In genomic region chr3:128969993-128970740, GRCh38 we compare ENCODE assay signal across 8 cellular contexts. TPM values are rescaled to one million over a fixed set of nuclear protein-coding genes. Genes with fewer than 3 reads are reported as not detected.
A peak's percentile ranks its signal among the peaks of the same experiment; 100 is the strongest.
DNase-seq lines count a peak whose midpoint lies in the region; ATAC-seq and TF ChIP-seq lines count a peak whose summit lies in the region.

No MANE protein-coding gene starts in this region.

- TF ChIP-seq CTCF in A673 (conservative IDR thresholded peaks at IDR 0.05; ENCODE audit: low read depth, low read length), result peak; percentile 97

- H3K27me3 ChIP-seq in A673 (replicated peaks; ENCODE audit: insufficient read depth, low read depth, low read length, poor library complexity) (no peaks in the 10 kb centered on the region), muscle layer of duodenum (ENCODE audit: low read depth, low read length) (no peaks in the 10 kb centered on the region)

- H3K4me1 ChIP-seq in A673 (ENCODE audit: insufficient read depth, low read length, poor library complexity, severe bottlenecking), result no peaks in the 10 kb centered on the region
- peaks cover 0 to 16% of the 10 kb centered on the region in 2 donors for H3K4me1 ChIP-seq in muscle layer of duodenum (ENCODE audit: control insufficient read depth in 1 of 2, insufficient read depth in 2 of 2, low read length in 2 of 2)

- no peaks in the 10 kb centered on the region for H3K9me3 ChIP-seq in A673 (ENCODE audit: low read depth, low read length, poor library complexity, severe bottlenecking)
- H3K9me3 ChIP-seq in muscle layer of duodenum (ENCODE audit: control insufficient read depth in 1 of 2, low read length in 2 of 2), result no peaks in the 10 kb centered on the region

- peak; percentile 66 for ATAC-seq in stimulated activated naive CD8-positive, alpha-beta T cell treated with anti-CD3 and anti-CD28 coated beads, Interleukin-15, amount 100 ng/mL, for 72 hours
- no peak for ATAC-seq in GM21381 (IDR thresholded peaks at IDR 0.05; ENCODE audit: unreplicated experiment)

- CTCF ChIA-PET in A673 (lab: Charles Lee), result interaction anchor here (0.6 to 2.8 kb wide), 20 partner anchors 14 to 470 kb away, joined by 3 to 35 read pairs (median 4); partner anchors contain the start of genes CFAP92, EFCAB12, IFT122 and MBD4

- H3K4me1 Mint-ChIP-seq in stimulated activated naive CD8-positive, alpha-beta T cell treated with anti-CD3 and anti-CD28 coated beads, Interleukin-15, amount 100 ng/mL, for 72 hours, result no peaks in the 10 kb centered on the region

- POLR2A ChIA-PET in A673 (lab: Charles Lee; ENCODE audit: low non-redundant PET), result interaction anchor here (0.6 kb wide), 1 partner anchor 134 kb away, joined by 5 read pairs; no protein-coding TSS in a partner anchor

- H3K4me3 ChIP-seq in A673 (ENCODE audit: low read depth, low read length, poor library complexity, severe bottlenecking) (no peak overlapping the region), muscle layer of duodenum (ENCODE audit: low read depth in 1 of 2, low read length in 2 of 2) (no peak overlapping the region)

- H3K36me3 ChIP-seq in A673 (ENCODE audit: insufficient read depth, low read length, poor library complexity, severe bottlenecking) (no peaks in the 10 kb centered on the region), muscle layer of duodenum (ENCODE audit: control insufficient read depth in 1 of 2, insufficient read depth in 2 of 2, low read length in 2 of 2) (no peaks in the 10 kb centered on the region)

- intact Hi-C loops in A673 (cut with micrococcal nuclease; ENCODE audit: unreplicated experiment), result loop anchor here (1.0 to 10.0 kb wide), 2 partner anchors 125 to 275 kb away; no protein-coding TSS in a partner anchor

- no TSS peak for BruUV-seq in A673 (replicated peaks; lab: Mats Ljungman, UMichigan)

- DNase-seq in A673 (ENCODE audit: low spot score) (peak; percentile 69), GM19238 (ENCODE audit: insufficient read length, low spot score) (peak; percentile 34), NCI-H69 (lab: John Stamatoyannopoulos, UW) (peak; percentile 44)
- DNase-seq in activated CD4-positive, alpha-beta T cell treated with anti-CD3 and anti-CD28 coated beads, Interleukin-2, amount 50 U/mL, for 24 hours (ENCODE audit: low read depth in 1 of 2, low spot score in 1 of 2), result peak; percentile 41 to 51
- peak; percentile 56 for DNase-seq in effector CD4-positive, alpha-beta T cell
- peak; percentile 59 to 67 for DNase-seq in stimulated activated naive CD8-positive, alpha-beta T cell treated with anti-CD3 and anti-CD28 coated beads, Interleukin-15, amount 100 ng/mL, for 72 hours

- H3K9me3 Mint-ChIP-seq in stimulated activated naive CD8-positive, alpha-beta T cell treated with anti-CD3 and anti-CD28 coated beads, Interleukin-15, amount 100 ng/mL, for 72 hours, result no peaks in the 10 kb centered on the region

- H3K27ac Mint-ChIP-seq in stimulated activated naive CD8-positive, alpha-beta T cell treated with anti-CD3 and anti-CD28 coated beads, Interleukin-15, amount 100 ng/mL, for 72 hours, result no peak overlapping the region

- no peaks in the 10 kb centered on the region for H3K27me3 Mint-ChIP-seq in stimulated activated naive CD8-positive, alpha-beta T cell treated with anti-CD3 and anti-CD28 coated beads, Interleukin-15, amount 100 ng/mL, for 72 hours

- no peak overlapping the region for H3K4me3 Mint-ChIP-seq in stimulated activated naive CD8-positive, alpha-beta T cell treated with anti-CD3 and anti-CD28 coated beads, Interleukin-15, amount 100 ng/mL, for 72 hours

- H3K27ac ChIP-seq in A673 (ENCODE audit: low read depth, low read length, poor library complexity, severe bottlenecking) (no peak overlapping the region), muscle layer of duodenum (ENCODE audit: low read length) (peak overlapping the region; percentile 28)

RNA-seq across cellular contexts. Expression of gene CFAP92, which starts 23.7 kb away (rescaled TPM):
- total RNA-seq in A673 (2021), result 0.26 TPM in 1 of 2 replicates, not detected in the other

RNA-seq across cellular contexts. Expression of gene EFCC1, which starts 30.9 kb away (rescaled TPM):
- total RNA-seq in A673 (2021), result not detected in 2 replicates
